ENCODE assay signal across 1 cellular context in the genomic region with DNA sequence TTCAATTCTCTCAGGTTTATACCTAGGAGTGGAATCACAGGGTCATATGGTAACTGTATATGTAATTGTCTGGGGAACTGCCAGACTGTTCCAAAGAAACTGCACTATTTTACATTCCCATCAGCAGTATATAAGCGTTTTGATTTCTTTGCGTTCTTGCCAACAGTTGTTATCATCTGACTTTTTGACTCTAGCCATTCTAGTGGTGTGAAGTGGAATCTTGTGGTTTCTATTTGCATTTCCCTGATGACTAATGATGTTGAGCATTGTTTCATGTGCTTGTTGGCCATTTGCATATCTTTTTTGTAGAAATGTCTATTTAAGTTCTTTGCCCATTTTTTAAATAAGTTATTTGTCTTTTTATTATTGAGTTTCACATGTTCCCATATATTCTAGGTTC.
A peak's percentile ranks its signal among the peaks of the same experiment; 100 is the strongest.
TF ChIP-seq lines count a peak whose summit lies in the region.

No MANE protein-coding gene starts in this region.

TF ChIP-seq in K562, 482 proteins besides CTCF, POLR2A, EP300 and RAD21 (continued from another document):
- TF ChIP-seq THRA (IDR thresholded peaks at IDR 0.05) (no peak), C11orf30 (IDR thresholded peaks at IDR 0.05; ENCODE audit: low read depth) (0 out of 2 replicates have a peak, but pooled peaks have one; percentile 5), CXXC5 (CRISPR knock-in tag; IDR thresholded peaks at IDR 0.05) (peak; percentile 26; the same call in 1 of the 2 replicates), GATA2 (CRISPR knock-in tag; IDR thresholded peaks at IDR 0.05) (no peak), TEAD1 (CRISPR knock-in tag; IDR thresholded peaks at IDR 0.05) (peak in 1 of 2 experiments; percentile 82; a peak in 1 of 4 replicates), JUN (IDR thresholded peaks at IDR 0.05; ENCODE audit: borderline replicate concordance, low read depth, low read length) (0 out of 2 replicates have a peak, but pooled peaks have one; percentile 51), JUN (CRISPR knock-in tag; IDR thresholded peaks at IDR 0.05; ENCODE audit: borderline replicate concordance) (no peak), CTBP1 (IDR thresholded peaks at IDR 0.05; ENCODE audit: borderline replicate concordance) (0 out of 2 replicates have a peak, but pooled peaks have one; percentile 16), ATF3 (IDR thresholded peaks at IDR 0.05) (peak; percentile 84), ATF3 (CRISPR knock-in tag; conservative IDR thresholded peaks at IDR 0.05) (no peak), ESRRA (IDR thresholded peaks at IDR 0.05; ENCODE audit: borderline replicate concordance, low read depth) (peak; percentile 61; the same call in 1 of the 2 replicates), SMARCA4 (IDR thresholded peaks at IDR 0.05) (0 out of 2 replicates have a peak, but pooled peaks have one; percentile 17), JUND (IDR thresholded peaks at IDR 0.05; ENCODE audit: borderline replicate concordance, low read depth, low read length) (peak; percentile 51; the same call in 1 of the 2 replicates), JUND (tag; IDR thresholded peaks at IDR 0.05; ENCODE audit: borderline replicate concordance, low read depth, low read length) (no peak; the same call in 2 of the 3 replicates), NFIC (IDR thresholded peaks at IDR 0.05) (peak; percentile 84), RCOR1 (IDR thresholded peaks at IDR 0.05; ENCODE audit: borderline replicate concordance in 1 of 2, low read depth in 2 of 2, low read length in 2 of 2) (peak; percentile 15 to 87; a peak in 2 of 4 replicates), FOSL1 (tag; conservative IDR thresholded peaks at IDR 0.05) (peak; percentile 93), U2AF2 (optimal IDR thresholded peaks at IDR 0.05; ENCODE audit: low read depth, low read length) (no peak), NR2C1 (IDR thresholded peaks at IDR 0.05) (no peak), NR2C1 (tag; IDR thresholded peaks at IDR 0.05) (no peak), FOXK2 (conservative IDR thresholded peaks at IDR 0.05 in 1 of 2, IDR thresholded peaks at IDR 0.05 in 1 of 2; ENCODE audit: low read depth in 2 of 2) (0 out of 4 replicates have a peak, but pooled peaks of 1 of the 2 experiments have one; percentile 15), NFE2 (IDR thresholded peaks at IDR 0.05; ENCODE audit: low read depth) (0 out of 2 replicates have a peak, but pooled peaks have one; percentile 21), SREBF2 (CRISPR knock-in tag; IDR thresholded peaks at IDR 0.05) (no peak), MNT (conservative IDR thresholded peaks at IDR 0.05) (0 out of 4 replicates have a peak, but pooled peaks of 1 of the 2 experiments have one; percentile 34), BRF2 (IDR thresholded peaks at IDR 0.05; ENCODE audit: borderline replicate concordance, insufficient read depth, insufficient read length) (no peak), SOX6 (IDR thresholded peaks at IDR 0.05) (peak; percentile 98), HNRNPK (IDR thresholded peaks at IDR 0.05; ENCODE audit: low read depth, low read length, poor library complexity, severe bottlenecking) (no peak), PATZ1 (CRISPR knock-in tag; IDR thresholded peaks at IDR 0.05; ENCODE audit: borderline replicate concordance) (no peak), ARID1B (IDR thresholded peaks at IDR 0.05) (0 out of 2 replicates have a peak, but pooled peaks have one; percentile 40), HDAC2 (IDR thresholded peaks at IDR 0.05) (peak; percentile 86), KDM1A (IDR thresholded peaks at IDR 0.05) (peak; percentile 97), DPF2 (IDR thresholded peaks at IDR 0.05) (peak; percentile 49; the same call in 1 of the 2 replicates), HDAC1 (IDR thresholded peaks at IDR 0.05) (peak in 1 of 2 experiments; percentile 80; a peak in 2 of 4 replicates), ZNF232 (CRISPR knock-in tag; IDR thresholded peaks at IDR 0.05) (no peak)
- TF ChIP-seq, protein P1, sequence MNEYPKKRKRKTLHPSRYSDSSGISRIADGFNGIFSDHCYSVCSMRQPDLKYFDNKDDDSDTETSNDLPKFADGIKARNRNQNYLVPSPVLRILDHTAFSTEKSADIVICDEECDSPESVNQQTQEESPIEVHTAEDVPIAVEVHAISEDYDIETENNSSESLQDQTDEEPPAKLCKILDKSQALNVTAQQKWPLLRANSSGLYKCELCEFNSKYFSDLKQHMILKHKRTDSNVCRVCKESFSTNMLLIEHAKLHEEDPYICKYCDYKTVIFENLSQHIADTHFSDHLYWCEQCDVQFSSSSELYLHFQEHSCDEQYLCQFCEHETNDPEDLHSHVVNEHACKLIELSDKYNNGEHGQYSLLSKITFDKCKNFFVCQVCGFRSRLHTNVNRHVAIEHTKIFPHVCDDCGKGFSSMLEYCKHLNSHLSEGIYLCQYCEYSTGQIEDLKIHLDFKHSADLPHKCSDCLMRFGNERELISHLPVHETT (CRISPR knock-in tag; conservative IDR thresholded peaks at IDR 0.05 in 1 of 2, IDR thresholded peaks at IDR 0.05 in 1 of 2) = peak in 1 of 2 experiments; percentile 48; a peak in 1 of 4 replicates
- TF ChIP-seq, protein P2, sequence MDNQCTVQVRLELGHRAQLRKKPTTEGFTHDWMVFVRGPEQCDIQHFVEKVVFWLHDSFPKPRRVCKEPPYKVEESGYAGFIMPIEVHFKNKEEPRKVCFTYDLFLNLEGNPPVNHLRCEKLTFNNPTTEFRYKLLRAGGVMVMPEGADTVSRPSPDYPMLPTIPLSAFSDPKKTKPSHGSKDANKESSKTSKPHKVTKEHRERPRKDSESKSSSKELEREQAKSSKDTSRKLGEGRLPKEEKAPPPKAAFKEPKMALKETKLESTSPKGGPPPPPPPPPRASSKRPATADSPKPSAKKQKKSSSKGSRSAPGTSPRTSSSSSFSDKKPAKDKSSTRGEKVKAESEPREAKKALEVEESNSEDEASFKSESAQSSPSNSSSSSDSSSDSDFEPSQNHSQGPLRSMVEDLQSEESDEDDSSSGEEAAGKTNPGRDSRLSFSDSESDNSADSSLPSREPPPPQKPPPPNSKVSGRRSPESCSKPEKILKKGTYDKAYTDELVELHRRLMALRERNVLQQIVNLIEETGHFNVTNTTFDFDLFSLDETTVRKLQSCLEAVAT (IDR thresholded peaks at IDR 0.05) = peak in 1 of 2 experiments; percentile 86; a peak in 2 of 4 replicates
- TF ChIP-seq, protein P3, sequence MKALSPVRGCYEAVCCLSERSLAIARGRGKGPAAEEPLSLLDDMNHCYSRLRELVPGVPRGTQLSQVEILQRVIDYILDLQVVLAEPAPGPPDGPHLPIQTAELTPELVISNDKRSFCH (CRISPR knock-in tag; IDR thresholded peaks at IDR 0.05) = no peak
- TF ChIP-seq, protein P3 (tag; IDR thresholded peaks at IDR 0.05) = no peak
- TF ChIP-seq, protein P4, sequence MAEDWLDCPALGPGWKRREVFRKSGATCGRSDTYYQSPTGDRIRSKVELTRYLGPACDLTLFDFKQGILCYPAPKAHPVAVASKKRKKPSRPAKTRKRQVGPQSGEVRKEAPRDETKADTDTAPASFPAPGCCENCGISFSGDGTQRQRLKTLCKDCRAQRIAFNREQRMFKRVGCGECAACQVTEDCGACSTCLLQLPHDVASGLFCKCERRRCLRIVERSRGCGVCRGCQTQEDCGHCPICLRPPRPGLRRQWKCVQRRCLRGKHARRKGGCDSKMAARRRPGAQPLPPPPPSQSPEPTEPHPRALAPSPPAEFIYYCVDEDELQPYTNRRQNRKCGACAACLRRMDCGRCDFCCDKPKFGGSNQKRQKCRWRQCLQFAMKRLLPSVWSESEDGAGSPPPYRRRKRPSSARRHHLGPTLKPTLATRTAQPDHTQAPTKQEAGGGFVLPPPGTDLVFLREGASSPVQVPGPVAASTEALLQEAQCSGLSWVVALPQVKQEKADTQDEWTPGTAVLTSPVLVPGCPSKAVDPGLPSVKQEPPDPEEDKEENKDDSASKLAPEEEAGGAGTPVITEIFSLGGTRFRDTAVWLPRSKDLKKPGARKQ (CRISPR knock-in tag; IDR thresholded peaks at IDR 0.05) = no peak
